In the genomic region with DNA sequence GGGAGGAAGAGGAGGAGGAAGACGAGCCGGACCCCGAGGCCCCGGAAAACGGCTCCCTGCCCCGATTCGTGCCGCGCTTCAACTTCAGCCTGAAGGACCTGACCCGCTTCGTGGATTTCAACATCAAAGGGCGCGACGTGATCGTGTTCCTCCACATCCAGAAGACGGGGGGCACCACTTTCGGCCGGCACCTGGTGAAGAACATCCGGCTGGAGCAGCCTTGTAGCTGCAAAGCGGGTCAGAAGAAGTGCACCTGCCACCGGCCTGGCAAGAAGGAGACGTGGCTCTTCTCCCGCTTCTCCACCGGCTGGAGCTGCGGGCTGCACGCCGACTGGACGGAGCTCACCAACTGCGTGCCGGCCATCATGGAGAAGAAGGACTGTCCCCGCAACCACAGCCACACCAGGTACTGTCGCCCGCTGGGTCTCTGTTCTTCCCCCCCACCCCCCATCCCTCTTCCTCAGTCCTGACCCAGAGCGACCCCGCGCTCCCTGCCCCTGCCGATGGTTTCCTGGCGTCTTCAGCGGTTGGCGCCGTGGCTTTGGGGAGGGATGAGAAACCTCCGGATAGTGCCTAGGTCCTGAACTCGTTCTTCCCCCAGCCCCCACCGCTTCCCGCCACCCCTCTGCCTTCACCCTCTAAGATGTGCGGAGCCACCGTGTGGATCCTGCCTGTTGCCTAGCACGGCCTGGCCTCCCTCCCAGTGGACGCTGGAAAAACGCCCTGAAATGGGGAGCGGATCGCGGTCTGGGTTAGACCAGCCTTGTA, we compare ENCODE assay signal across 10 cellular contexts. TPM values are rescaled to one million over a fixed set of nuclear protein-coding genes. Genes with fewer than 3 reads are reported as not detected.
DNase-seq lines count a peak whose midpoint lies in the region; ATAC-seq and TF ChIP-seq lines count a peak whose summit lies in the region.
"Had no signal": no experiment of that assay in that cellular context is flagged by ENCODE, and none has a peak within 500 bp of the region (broad histone marks: within the 10 kb centered on the region; RNA-seq: fewer than 3 reads in every experiment).

No MANE protein-coding gene starts in this region.

- H3K4me1 ChIP-seq in IMR-90 (ENCODE audit: control insufficient read depth, insufficient read depth, low read length): no peaks in the 10 kb centered on the region

- no TSS peak for BruUV-seq in IMR-90 (replicated peaks; lab: Mats Ljungman, UMichigan)

- H2BK5ac ChIP-seq in IMR-90 (ENCODE audit: low read depth, low read length, poor library complexity, severe bottlenecking): no peak overlapping the region

- H3K36me3 Mint-ChIP-seq in endothelial cell (ENCODE audit: low read depth, unreplicated experiment) (peaks cover 4% of the 10 kb centered on the region), neural crest cell (ENCODE audit: low read depth) (no peaks in the 10 kb centered on the region)
- H3K36me3 Mint-ChIP-seq in activated CD8-positive, alpha-beta T cell treated with anti-CD3 and anti-CD28 coated beads, Interleukin-2, amount 10 ng/mL, durations not matched to agents 7 days and 5 days (ENCODE audit: low read depth): no peaks in the 10 kb centered on the region

- H3K4me1 Mint-ChIP-seq in endothelial cell (ENCODE audit: unreplicated experiment): peaks cover 43% of the 10 kb centered on the region
- peaks cover 9% of the 10 kb centered on the region for H3K4me1 Mint-ChIP-seq in neural crest cell
- peaks cover 1% of the 10 kb centered on the region for H3K4me1 Mint-ChIP-seq in activated CD8-positive, alpha-beta T cell treated with anti-CD3 and anti-CD28 coated beads, Interleukin-2, amount 10 ng/mL, durations not matched to agents 7 days and 5 days (ENCODE audit: low read depth)

- DNase-seq in COR-L47 (lab: John Stamatoyannopoulos, UW) (peak; percentile 15), IMR-90 (no peak), endothelial cell (ENCODE audit: low spot score) (peak; percentile 26), neural crest cell (ENCODE audit: low read depth, low spot score) (peak; percentile 19), ACHN (no peak), RWPE1 (ENCODE audit: low spot score) (no peak)
- DNase-seq in activated CD8-positive, alpha-beta T cell treated with anti-CD3 and anti-CD28 coated beads, Interleukin-2, amount 10 ng/mL, durations not matched to agents 7 days and 5 days: no peak
- no peak for DNase-seq in activated effector memory CD4-positive, alpha-beta T cell treated with Interleukin-2 at 50 U/mL for 16 hours

- no peaks in the 10 kb centered on the region for H3K9me3 Mint-ChIP-seq in endothelial cell (ENCODE audit: unreplicated experiment)
- H3K9me3 Mint-ChIP-seq in neural crest cell: no peaks in the 10 kb centered on the region
- H3K9me3 Mint-ChIP-seq in activated CD8-positive, alpha-beta T cell treated with anti-CD3 and anti-CD28 coated beads, Interleukin-2, amount 10 ng/mL, durations not matched to agents 7 days and 5 days (ENCODE audit: insufficient read depth): no peaks in the 10 kb centered on the region

- no peaks in the 10 kb centered on the region for H3K9me1 ChIP-seq in IMR-90 (ENCODE audit: insufficient read depth, low read length)

- no peak overlapping the region for H3K56ac ChIP-seq in IMR-90 (ENCODE audit: extremely low read depth, insufficient read depth, low read length)

- POLR2A ChIA-PET in IMR-90 (lab: Charles Lee; ENCODE audit: unreplicated experiment) (no interaction called here), RWPE1 (lab: Yijun Ruan, JAX; ENCODE audit: low non-redundant PET) (no interaction called here)
- POLR2A ChIA-PET in activated CD8-positive, alpha-beta T cell treated with anti-CD3 and anti-CD28 coated beads, Interleukin-2, amount 10 ng/mL, durations not matched to agents 7 days and 5 days (lab: Charles Lee): no interaction called here

- TF ChIP-seq RAD21 in IMR-90 (IDR thresholded peaks at IDR 0.05; ENCODE audit: low read length): no peak

- no peak for ATAC-seq in IMR-90 (ENCODE audit: low read depth)
- ATAC-seq in activated CD8-positive, alpha-beta T cell treated with anti-CD3 and anti-CD28 coated beads, Interleukin-2, amount 10 ng/mL, durations not matched to agents 7 days and 5 days: no peak

- H2AK5ac ChIP-seq in IMR-90 (ENCODE audit: low read depth, low read length): no peak overlapping the region

- H3K27ac Mint-ChIP-seq in endothelial cell (ENCODE audit: unreplicated experiment): no peak overlapping the region
- H3K27ac Mint-ChIP-seq in neural crest cell (ENCODE audit: unreplicated experiment): no peak overlapping the region
- H3K27ac Mint-ChIP-seq in activated CD8-positive, alpha-beta T cell treated with anti-CD3 and anti-CD28 coated beads, Interleukin-2, amount 10 ng/mL, durations not matched to agents 7 days and 5 days: no peak overlapping the region

- no peaks in the 10 kb centered on the region for H3K79me1 ChIP-seq in IMR-90 (ENCODE audit: low read depth in 1 of 2, low read length in 2 of 2)

- H3K36me3 ChIP-seq in IMR-90 (ENCODE audit: control insufficient read depth, insufficient read depth, low read length): no peaks in the 10 kb centered on the region

- no peak overlapping the region for H3K9ac ChIP-seq in IMR-90 (ENCODE audit: low read depth, low read length)

- intact Hi-C loops in IMR-90 (cut with micrococcal nuclease): no loop called here

- H3K27me3 Mint-ChIP-seq in endothelial cell (ENCODE audit: unreplicated experiment): peaks cover 15% of the 10 kb centered on the region
- H3K27me3 Mint-ChIP-seq in neural crest cell (ENCODE audit: low read depth): peaks cover 87% of the 10 kb centered on the region
- H3K27me3 Mint-ChIP-seq in activated CD8-positive, alpha-beta T cell treated with anti-CD3 and anti-CD28 coated beads, Interleukin-2, amount 10 ng/mL, durations not matched to agents 7 days and 5 days (ENCODE audit: low read depth): peaks cover 46% of the 10 kb centered on the region

- H3K14ac ChIP-seq in IMR-90 (replicated peaks; ENCODE audit: low read depth, low read length): no peak overlapping the region

- H3K27me3 ChIP-seq in IMR-90 (ENCODE audit: control insufficient read depth, insufficient read depth, low read length): peaks cover 44% of the 10 kb centered on the region

- no peak overlapping the region for H2BK120ac ChIP-seq in IMR-90 (ENCODE audit: low read depth, low read length)

- no peak overlapping the region for H2AK9ac ChIP-seq in IMR-90 (replicated peaks; ENCODE audit: low read depth, low read length, poor library complexity)

- no peak overlapping the region for H3K23ac ChIP-seq in IMR-90 (ENCODE audit: low read depth, low read length)

- no peak overlapping the region for H2BK15ac ChIP-seq in IMR-90 (ENCODE audit: low read depth, low read length)

- peak overlapping the region; percentile 86 for H3K4me3 Mint-ChIP-seq in endothelial cell (ENCODE audit: unreplicated experiment)
- peak overlapping the region; percentile 82 for H3K4me3 Mint-ChIP-seq in neural crest cell
- H3K4me3 Mint-ChIP-seq in activated CD8-positive, alpha-beta T cell treated with anti-CD3 and anti-CD28 coated beads, Interleukin-2, amount 10 ng/mL, durations not matched to agents 7 days and 5 days: no peak overlapping the region

- H4K91ac ChIP-seq in IMR-90 (ENCODE audit: insufficient read depth, low read depth, low read length): no peak overlapping the region

- dilution Hi-C loops in IMR-90 (cut with HindIII; ENCODE audit: low sequenced_read_pairs, unreplicated experiment): no loop called here

- in situ Hi-C loops in IMR-90 (cut with MboI; ENCODE audit: low sequenced_read_pairs): no loop called here
- in situ Hi-C loops in ACHN (cut with HindIII; ENCODE audit: low pct_ligation_motif_present, low pct_unique_long_range_greater_than_20kb, low sequenced_read_pairs): no loop called here

- WGBS in IMR-90 (ENCODE audit: extremely low coverage in 2 of 2, insufficient read length in 1 of 2), 2 experiments: 3% methylated on average over 15 of the region's 53 CpGs; no CpG with 5 or more reads in 1 of the 2 experiments

- no peaks in the 10 kb centered on the region for H4K20me1 ChIP-seq in IMR-90 (ENCODE audit: insufficient read depth, low read length)

- TF ChIP-seq POLR2A in IMR-90 (IDR thresholded peaks at IDR 0.05; ENCODE audit: low read depth, low read length): no peak

- no peak overlapping the region for H3K4ac ChIP-seq in IMR-90 (ENCODE audit: low read depth, low read length)

- H3K4me3 ChIP-seq in IMR-90 (ENCODE audit: insufficient read depth, low read depth, low read length): no peak overlapping the region

- H2BK20ac ChIP-seq in IMR-90 (ENCODE audit: low read depth, low read length): no peak overlapping the region

- H2AFZ ChIP-seq in IMR-90 (replicated peaks; ENCODE audit: low read length, poor library complexity): no peak overlapping the region

- H3K18ac ChIP-seq in IMR-90 (ENCODE audit: low read depth, low read length): no peak overlapping the region

- H3K27ac ChIP-seq in IMR-90 (ENCODE audit: insufficient read depth, low read length) (no peak overlapping the region), RWPE1 (no peak overlapping the region)

- TF ChIP-seq CTCF in IMR-90 (conservative IDR thresholded peaks at IDR 0.05; ENCODE audit: low read depth, low read length): no peak
- TF ChIP-seq CTCF in endothelial cell (IDR thresholded peaks at IDR 0.05; ENCODE audit: unreplicated experiment): no peak
- no peak for TF ChIP-seq CTCF in neural crest cell (conservative IDR thresholded peaks at IDR 0.05)
- no peak for TF ChIP-seq CTCF in RWPE1 (conservative IDR thresholded peaks at IDR 0.05; ENCODE audit: low read depth)

- peak overlapping the region; percentile 39; the same call in 1 of the 2 replicates for H3K4me2 ChIP-seq in IMR-90 (ENCODE audit: low read depth, low read length)

- no peak overlapping the region for H4K8ac ChIP-seq in IMR-90 (ENCODE audit: low read depth in 2 of 2, low read length in 2 of 2)

- H3K9me3 ChIP-seq in IMR-90 (ENCODE audit: control insufficient read depth, insufficient read depth, low read length): no peaks in the 10 kb centered on the region

- CTCF ChIA-PET in IMR-90 (lab: Yijun Ruan, JAX): no interaction called here
- CTCF ChIA-PET in activated CD8-positive, alpha-beta T cell treated with anti-CD3 and anti-CD28 coated beads, Interleukin-2, amount 10 ng/mL, durations not matched to agents 7 days and 5 days (lab: Charles Lee): no interaction called here
- CTCF ChIA-PET in RWPE1 (lab: Yijun Ruan, JAX): no interaction called here

- H4K5ac ChIP-seq in IMR-90 (ENCODE audit: low read depth, low read length): no peak overlapping the region

RNA-seq across cellular contexts. Expression of gene HS6ST3, which starts 1.4 kb away (rescaled TPM):
- not detected in 2 replicates for total RNA-seq in IMR-90 (2012; rRNA removed)
- not detected in 2 replicates for polyA plus RNA-seq in IMR-90 (2012; rRNA removed)
- not detected in 2 replicates for polyA plus RNA-seq in IMR-90 (2012; cell fraction: cytosol; rRNA removed)
- polyA plus RNA-seq in IMR-90 (2012; cell fraction: nucleus; rRNA removed; ENCODE audit: low replicate concordance): not detected in 2 replicates
- total RNA-seq in endothelial cell (ENCODE audit: unreplicated experiment): 1.9 TPM
- total RNA-seq in neural crest cell: 0.26 and 0.30 TPM in 2 replicates
- total RNA-seq in activated CD8-positive, alpha-beta T cell treated with anti-CD3 and anti-CD28 coated beads, Interleukin-2, amount 10 ng/mL, durations not matched to agents 7 days and 5 days: not detected
- total RNA-seq: fibroblast of lung, RPMI7951 had no signal
- polyA plus RNA-seq: fibroblast of lung had no signal

RNA-seq across cellular contexts. Expression of gene UGGT2, which starts 38.1 kb away (rescaled TPM):
- total RNA-seq in IMR-90 (2012; rRNA removed) (40.1 and 63.9 TPM in 2 replicates), endothelial cell (ENCODE audit: unreplicated experiment) (23.7 TPM), neural crest cell (31.5 and 32.9 TPM in 2 replicates)
- 19.6 and 21.4 TPM in 2 replicates for polyA plus RNA-seq in IMR-90 (2012; rRNA removed)
- 4.9 and 6.3 TPM in 2 replicates for polyA plus RNA-seq in IMR-90 (2012; cell fraction: cytosol; rRNA removed)
- 7.7 and 25.1 TPM in 2 replicates for polyA plus RNA-seq in IMR-90 (2012; cell fraction: nucleus; rRNA removed; ENCODE audit: low replicate concordance)
- total RNA-seq in activated CD8-positive, alpha-beta T cell treated with anti-CD3 and anti-CD28 coated beads, Interleukin-2, amount 10 ng/mL, durations not matched to agents 7 days and 5 days: not detected

Comparison
In these comparisons a context has a peak if more than half of its experiments do, and no peak if none do; other contexts are left out.
1. DNase-seq: peak in COR-L47 (single experiment), endothelial cell (single experiment) and neural crest cell (single experiment); none in IMR-90 (single experiment), ACHN (single experiment), activated CD8-positive, alpha-beta T cell treated with anti-CD3 and anti-CD28 coated beads, Interleukin-2, amount 10 ng/mL, durations not matched to agents 7 days and 5 days (single experiment), activated effector memory CD4-positive, alpha-beta T cell treated with Interleukin-2 at 50 U/mL for 16 hours (single experiment) and RWPE1 (single experiment).
2. RNA of gene UGGT2, which starts 38.1 kb away (total RNA-seq): 40.1 to 63.9 TPM in IMR-90, 31.5 to 32.9 TPM in neural crest cell and 23.7 TPM in endothelial cell (single experiment); not detected in activated CD8-positive, alpha-beta T cell treated with anti-CD3 and anti-CD28 coated beads, Interleukin-2, amount 10 ng/mL, durations not matched to agents 7 days and 5 days; every median in the first group is over 10 times any median in the second.